18 cellular contexts compared by ENCODE assay signal in genomic region chr6:117711369-117711768, GRCh38. TPM values are rescaled to one million over a fixed set of nuclear protein-coding genes. Genes with fewer than 3 reads are reported as not detected.
DNase-seq lines count a peak whose midpoint lies in the region; ATAC-seq, FAIRE-seq and TF ChIP-seq lines count a peak whose summit lies in the region.
"Had no signal": no experiment of that assay in that cellular context is flagged by ENCODE, and none has a peak within 500 bp of the region (broad histone marks: within the 10 kb centered on the region; RNA-seq: fewer than 3 reads in every experiment).

No MANE protein-coding gene starts in this region.

- intact Hi-C loops in activated CD8-positive, alpha-beta T cell treated with anti-CD3 and anti-CD28 coated beads for 36 hours (cut with micrococcal nuclease), result no loop called here

- no peak overlapping the region for H2BK5ac ChIP-seq in trophoblast cell (ENCODE audit: low read depth, low read length, poor library complexity)

- DNase-seq in activated CD4-positive, alpha-beta T cell treated with anti-CD3 and anti-CD28 coated beads, Interleukin-2, amount 10 ng/mL, durations not matched to agents 7 days and 5 days, result peak; percentile 6
- DNase-seq in activated CD4-positive, alpha-beta T cell treated with anti-CD3 and anti-CD28 coated beads, Interleukin-2, amount 50 U/mL, for 1 hour, result no peak
- no peak for DNase-seq in HFFc6
- DNase-seq in activated CD8-positive, alpha-beta T cell treated with anti-CD3 and anti-CD28 coated beads for 36 hours, result peak; percentile 3
- peak in 1 of 2 donors; percentile 9 for DNase-seq in trophoblast cell
- DNase-seq in middle frontal gyrus (ENCODE audit: extremely low spot score, low spot score), result no peak
- no peak for DNase-seq in D721Med (ENCODE audit: insufficient read length, low spot score)
- no peak for DNase-seq in kidney tubule cell (ENCODE audit: low spot score)
- DNase-seq: activated CD4-positive, alpha-beta T cell treated with anti-CD3 and anti-CD28 coated beads, Interleukin-2, amount 50 U/mL, for 4 hours; activated effector memory CD4-positive, alpha-beta T cell treated with Interleukin-2 at 50 U/mL for 16 hours; foreskin fibroblast; GM23248; MV-4-11; NCI-H345; pancreas; thyroid gland had no signal

- H4K91ac ChIP-seq in trophoblast cell (ENCODE audit: low read depth, low read length), result no peak overlapping the region

- no peaks in the 10 kb centered on the region for H3K27me3 ChIP-seq in trophoblast cell (ENCODE audit: insufficient read depth, low read length)
- H3K27me3 ChIP-seq: pancreas, thyroid gland had no signal

- no peaks in the 10 kb centered on the region for H3K79me1 ChIP-seq in trophoblast cell (ENCODE audit: low read length)

- H3K23ac ChIP-seq in trophoblast cell (ENCODE audit: low read length), result no peak overlapping the region

- no peaks in the 10 kb centered on the region for H3K9me3 ChIP-seq in trophoblast cell (ENCODE audit: insufficient read depth, low read depth, low read length)
- H3K9me3 ChIP-seq: pancreas, thyroid gland had no signal

- H3K14ac ChIP-seq in trophoblast cell (ENCODE audit: low read length), result no peak overlapping the region

- no peak overlapping the region for H3K27ac ChIP-seq in trophoblast cell (ENCODE audit: low read depth, low read length)
- H3K27ac ChIP-seq: GM23248, pancreas, thyroid gland had no signal

- H2AFZ ChIP-seq in trophoblast cell (ENCODE audit: insufficient read depth, low read length, poor library complexity), result no peak overlapping the region
- H2AFZ ChIP-seq: GM23248 had no signal

- no peak overlapping the region for H3K4me3 Mint-ChIP-seq in activated CD4-positive, alpha-beta T cell treated with anti-CD3 and anti-CD28 coated beads, Interleukin-2, amount 10 ng/mL, durations not matched to agents 7 days and 5 days
- no peak overlapping the region for H3K4me3 Mint-ChIP-seq in HFFc6
- no peak overlapping the region for H3K4me3 Mint-ChIP-seq in activated CD8-positive, alpha-beta T cell treated with anti-CD3 and anti-CD28 coated beads for 36 hours

- H2AK5ac ChIP-seq in trophoblast cell (ENCODE audit: low read length), result no peak overlapping the region

- H2BK120ac ChIP-seq in trophoblast cell (ENCODE audit: insufficient read depth, low read length, poor library complexity), result no peak overlapping the region

- peaks cover 0 to 6% of the 10 kb centered on the region in 2 experiments for H3K36me3 ChIP-seq in trophoblast cell (ENCODE audit: control insufficient read depth in 1 of 2, insufficient read depth in 2 of 2, low read length in 2 of 2)
- H3K36me3 ChIP-seq: pancreas had no signal

- H2BK12ac ChIP-seq in trophoblast cell (ENCODE audit: low read length), result no peak overlapping the region

- H3K4me2 ChIP-seq in trophoblast cell (ENCODE audit: low read length), result no peak overlapping the region

- H3K18ac ChIP-seq in trophoblast cell (ENCODE audit: low read length), result no peak overlapping the region

- no peak for FAIRE-seq in D721Med (lab: Jason Lieb, UNC)
- FAIRE-seq: GM19239, islet of Langerhans, pancreas had no signal

- no peaks in the 10 kb centered on the region for H3K79me2 ChIP-seq in trophoblast cell (ENCODE audit: control insufficient read depth, insufficient read depth, low read length, poor library complexity)

- H3K4me1 ChIP-seq in trophoblast cell (ENCODE audit: control insufficient read depth in 1 of 2, insufficient read depth in 2 of 2, low read length in 2 of 2), result no peaks in the 10 kb centered on the region
- H3K4me1 ChIP-seq: pancreas, thyroid gland had no signal

- no peak overlapping the region for H3K4ac ChIP-seq in trophoblast cell (ENCODE audit: low read depth, low read length)

- POLR2A ChIA-PET in activated CD4-positive, alpha-beta T cell treated with anti-CD3 and anti-CD28 coated beads, Interleukin-2, amount 10 ng/mL, durations not matched to agents 7 days and 5 days (lab: Charles Lee), result no interaction called here
- POLR2A ChIA-PET in activated CD8-positive, alpha-beta T cell treated with anti-CD3 and anti-CD28 coated beads for 36 hours (lab: Charles Lee), result no interaction called here

- no peaks in the 10 kb centered on the region for H3K27me3 Mint-ChIP-seq in activated CD4-positive, alpha-beta T cell treated with anti-CD3 and anti-CD28 coated beads, Interleukin-2, amount 10 ng/mL, durations not matched to agents 7 days and 5 days
- no peaks in the 10 kb centered on the region for H3K27me3 Mint-ChIP-seq in HFFc6 (ENCODE audit: insufficient read depth)
- H3K27me3 Mint-ChIP-seq in activated CD8-positive, alpha-beta T cell treated with anti-CD3 and anti-CD28 coated beads for 36 hours, result no peaks in the 10 kb centered on the region

- H3K27ac Mint-ChIP-seq in activated CD4-positive, alpha-beta T cell treated with anti-CD3 and anti-CD28 coated beads, Interleukin-2, amount 10 ng/mL, durations not matched to agents 7 days and 5 days, result no peak overlapping the region
- no peak overlapping the region for H3K27ac Mint-ChIP-seq in HFFc6
- no peak overlapping the region for H3K27ac Mint-ChIP-seq in activated CD8-positive, alpha-beta T cell treated with anti-CD3 and anti-CD28 coated beads for 36 hours

- H3K9ac ChIP-seq in trophoblast cell (ENCODE audit: low read length), result peak overlapping the region; percentile 63
- H3K9ac ChIP-seq: GM23248 had no signal

- H3K4me3 ChIP-seq in trophoblast cell (ENCODE audit: low read depth, low read length), result no peak overlapping the region
- H3K4me3 ChIP-seq: GM23248, pancreas, thyroid gland had no signal

- H4K12ac ChIP-seq in trophoblast cell (ENCODE audit: low read depth, low read length), result no peak overlapping the region

- H3K9me3 Mint-ChIP-seq in activated CD4-positive, alpha-beta T cell treated with anti-CD3 and anti-CD28 coated beads, Interleukin-2, amount 10 ng/mL, durations not matched to agents 7 days and 5 days, result no peaks in the 10 kb centered on the region
- H3K9me3 Mint-ChIP-seq in HFFc6, result no peaks in the 10 kb centered on the region
- H3K9me3 Mint-ChIP-seq in activated CD8-positive, alpha-beta T cell treated with anti-CD3 and anti-CD28 coated beads for 36 hours, result no peaks in the 10 kb centered on the region

- TF ChIP-seq CTCF in HFFc6 (IDR thresholded peaks at IDR 0.05) (peak; percentile 44), D721Med (IDR thresholded peaks at IDR 0.05; ENCODE audit: insufficient read depth, missing control alignments) (no peak)
- no peak for TF ChIP-seq CTCF in activated CD8-positive, alpha-beta T cell treated with anti-CD3 and anti-CD28 coated beads for 36 hours (IDR thresholded peaks at IDR 0.05)

- CTCF ChIA-PET in activated CD4-positive, alpha-beta T cell treated with anti-CD3 and anti-CD28 coated beads, Interleukin-2, amount 10 ng/mL, durations not matched to agents 7 days and 5 days (lab: Charles Lee), result no interaction called here
- CTCF ChIA-PET in activated CD8-positive, alpha-beta T cell treated with anti-CD3 and anti-CD28 coated beads for 36 hours (lab: Charles Lee), result no interaction called here

- H3K36me3 Mint-ChIP-seq in activated CD4-positive, alpha-beta T cell treated with anti-CD3 and anti-CD28 coated beads, Interleukin-2, amount 10 ng/mL, durations not matched to agents 7 days and 5 days (ENCODE audit: low read depth), result peaks cover 10% of the 10 kb centered on the region
- H3K36me3 Mint-ChIP-seq in HFFc6 (ENCODE audit: low read depth), result peaks cover 6% of the 10 kb centered on the region; the same call in 1 of the 2 replicates
- H3K36me3 Mint-ChIP-seq in activated CD8-positive, alpha-beta T cell treated with anti-CD3 and anti-CD28 coated beads for 36 hours (ENCODE audit: low read depth), result peaks cover 11% of the 10 kb centered on the region

- no peaks in the 10 kb centered on the region for H3K4me1 Mint-ChIP-seq in activated CD4-positive, alpha-beta T cell treated with anti-CD3 and anti-CD28 coated beads, Interleukin-2, amount 10 ng/mL, durations not matched to agents 7 days and 5 days
- no peaks in the 10 kb centered on the region for H3K4me1 Mint-ChIP-seq in HFFc6 (ENCODE audit: low read depth)
- no peaks in the 10 kb centered on the region for H3K4me1 Mint-ChIP-seq in activated CD8-positive, alpha-beta T cell treated with anti-CD3 and anti-CD28 coated beads for 36 hours (ENCODE audit: low read depth)

- ATAC-seq in activated CD8-positive, alpha-beta T cell treated with anti-CD3 and anti-CD28 coated beads for 36 hours, result no peak
- ATAC-seq: pancreas had no signal

- H4K8ac ChIP-seq in trophoblast cell (ENCODE audit: low read depth, low read length), result no peak overlapping the region

RNA-seq across cellular contexts. Expression of gene NUS1, which starts 36.1 kb away (rescaled TPM):
- total RNA-seq in activated CD4-positive, alpha-beta T cell treated with anti-CD3 and anti-CD28 coated beads, Interleukin-2, amount 10 ng/mL, durations not matched to agents 7 days and 5 days, result 10 to 100 TPM; 25.4 to 27.8 TPM
- 10 to 100 TPM; 44.4 to 55.2 (median 48.7) TPM for total RNA-seq in HFFc6 (2021; fragmentation: NEBNext Ultra II Directional; extraction: Animal tissue kit (Norgen Biotek cat#: 25700))
- total RNA-seq in activated CD8-positive, alpha-beta T cell treated with anti-CD3 and anti-CD28 coated beads for 36 hours, result 10 to 100 TPM; 42.2 to 42.8 TPM
- 97.2 and 105 TPM in 2 replicates for polyA plus RNA-seq in trophoblast cell (2013)

Comparison
In these comparisons a context has a peak if more than half of its experiments do, and no peak if none do; other contexts are left out.
1. DNase-seq: peak in activated CD4-positive, alpha-beta T cell treated with anti-CD3 and anti-CD28 coated beads, Interleukin-2, amount 10 ng/mL, durations not matched to agents 7 days and 5 days (single experiment) and activated CD8-positive, alpha-beta T cell treated with anti-CD3 and anti-CD28 coated beads for 36 hours (single experiment); none in activated CD4-positive, alpha-beta T cell treated with anti-CD3 and anti-CD28 coated beads, Interleukin-2, amount 50 U/mL, for 1 hour (single experiment), HFFc6 (single experiment), middle frontal gyrus (single experiment), D721Med (single experiment) and kidney tubule cell (single experiment).